Comparison of ENCODE assay signal across 15 cellular contexts in genomic region chr2:113376248-113376934, GRCh38.
DNase-seq lines count a peak whose midpoint lies in the region; ATAC-seq, FAIRE-seq and TF ChIP-seq lines count a peak whose summit lies in the region.
"Had no signal": no experiment of that assay in that cellular context is flagged by ENCODE, and none has a peak within 500 bp of the region (broad histone marks: within the 10 kb centered on the region; RNA-seq: fewer than 3 reads in every experiment).

No MANE protein-coding gene starts in this region.

- TF ChIP-seq POLR2A in lower leg skin (IDR thresholded peaks at IDR 0.05), result no peak

- H3K9me3 Mint-ChIP-seq in CD14-positive monocyte (peaks cover 0 to 8% (median 5%) of the 10 kb centered on the region in 7 donors), endothelial cell (ENCODE audit: unreplicated experiment) (no peaks in the 10 kb centered on the region)
- H3K9me3 Mint-ChIP-seq: activated CD4-positive, alpha-beta memory T cell treated with anti-CD3 and anti-CD28 coated beads for 36 hours; mesothelial cell of epicardium; T-cell had no signal

- H3K4me3 ChIP-seq in lower leg skin (ENCODE audit: low read depth, poor library complexity, severe bottlenecking), result no peak overlapping the region
- H3K4me3 ChIP-seq: upper lobe of left lung had no signal

- TF ChIP-seq CTCF in CD14-positive monocyte (IDR thresholded peaks at IDR 0.05) (no peak), endothelial cell (IDR thresholded peaks at IDR 0.05; ENCODE audit: unreplicated experiment) (no peak), lower leg skin (IDR thresholded peaks at IDR 0.05) (no peak)

- peak; percentile 62 for FAIRE-seq in GM19239 (lab: Jason Lieb, UNC)

- DNase-seq in CD14-positive monocyte (ENCODE audit: low spot score) (no peak), GM19239 (ENCODE audit: insufficient read length, low spot score) (no peak), endothelial cell (ENCODE audit: low spot score) (no peak), NCI-H226 (no peak), SIG-M5 (lab: John Stamatoyannopoulos, UW) (no peak), lower leg skin (ENCODE audit: low spot score in 2 of 2) (no peak)
- DNase-seq: activated CD4-positive, alpha-beta memory T cell treated with anti-CD3 and anti-CD28 coated beads for 36 hours; NCI-H146; retina; T-cell; upper lobe of left lung had no signal

- ATAC-seq in HG02678 (IDR thresholded peaks at IDR 0.05; ENCODE audit: unreplicated experiment) (peak; percentile 37), HG03469 (IDR thresholded peaks at IDR 0.05; ENCODE audit: unreplicated experiment) (peak; percentile 13)
- ATAC-seq: T-cell had no signal

- H3K27me3 Mint-ChIP-seq in CD14-positive monocyte (ENCODE audit: low read depth in 3 of 3) (peaks cover 0 to 8% (median 0%) of the 10 kb centered on the region in 3 donors), endothelial cell (ENCODE audit: unreplicated experiment) (no peaks in the 10 kb centered on the region)

- H3K4me3 Mint-ChIP-seq in CD14-positive monocyte (peak overlapping the region; percentile 25 to 84), endothelial cell (ENCODE audit: unreplicated experiment) (no peak overlapping the region)
- H3K4me3 Mint-ChIP-seq: activated CD4-positive, alpha-beta memory T cell treated with anti-CD3 and anti-CD28 coated beads for 36 hours; activated naive CD8-positive, alpha-beta T cell; mesothelial cell of epicardium; T-cell had no signal

- H3K27ac Mint-ChIP-seq in CD14-positive monocyte, result peak overlapping the region; percentile 96 to 99 (median 98)
- H3K27ac Mint-ChIP-seq in endothelial cell (ENCODE audit: unreplicated experiment), result no peak overlapping the region
- H3K27ac Mint-ChIP-seq: activated naive CD8-positive, alpha-beta T cell; mesothelial cell of epicardium; T-cell had no signal

- peaks cover 0 to 4% of the 10 kb centered on the region in 2 donors for H3K36me3 Mint-ChIP-seq in CD14-positive monocyte
- no peaks in the 10 kb centered on the region for H3K36me3 Mint-ChIP-seq in endothelial cell (ENCODE audit: low read depth, unreplicated experiment)
- H3K36me3 Mint-ChIP-seq: activated CD4-positive, alpha-beta memory T cell treated with anti-CD3 and anti-CD28 coated beads for 36 hours; activated naive CD8-positive, alpha-beta T cell; mesothelial cell of epicardium; T-cell had no signal

- WGBS in lower leg skin, 2 donors, result 88 to 91% methylated on average over 2 of the region's 2 CpGs

- H3K4me1 Mint-ChIP-seq in CD14-positive monocyte (peaks cover 53% of the 10 kb centered on the region), endothelial cell (ENCODE audit: unreplicated experiment) (no peaks in the 10 kb centered on the region)
- H3K4me1 Mint-ChIP-seq: mesothelial cell of epicardium had no signal

- intact Hi-C loops in CD14-positive monocyte (cut with micrococcal nuclease), result loop anchor here in 1 of 2 donors (10.0 kb wide), 1 partner anchor 292 kb away; no protein-coding TSS in a partner anchor
- intact Hi-C loops in lower leg skin (cut with DNase I; ENCODE audit: low total_unique reads), result no loop called here
